In the genomic region with DNA sequence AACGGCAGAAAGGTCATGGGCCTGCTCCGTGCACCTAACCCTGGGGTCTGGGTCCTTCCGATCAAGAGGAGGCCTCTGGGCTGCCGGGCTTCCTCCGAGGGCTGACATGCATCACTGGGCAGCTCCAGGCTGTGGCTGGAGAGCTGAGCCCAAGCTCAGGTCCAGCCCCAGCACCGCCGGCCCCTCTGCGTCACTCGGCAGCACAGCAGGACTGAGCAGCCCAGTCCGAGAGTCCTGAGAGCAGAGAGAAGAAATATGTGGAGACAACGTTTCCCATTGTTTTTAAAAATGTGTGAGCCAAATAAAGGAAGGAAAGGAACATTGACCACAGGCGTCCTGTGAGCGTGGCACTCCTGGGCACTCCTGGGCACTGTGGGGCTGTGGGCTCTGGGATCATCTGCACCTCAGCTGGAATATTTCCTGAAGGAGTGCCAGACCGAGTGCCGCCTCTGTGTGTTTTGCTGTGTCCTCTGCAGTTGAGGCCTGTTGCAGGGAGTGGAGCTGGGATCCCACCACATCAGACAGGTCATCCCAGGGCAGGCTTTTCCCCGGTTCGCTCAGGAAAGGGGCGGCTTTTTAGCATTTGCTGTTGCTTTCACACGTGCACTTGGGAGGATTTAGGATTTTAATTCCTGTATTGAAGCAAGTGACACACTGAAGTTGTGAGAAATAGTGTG, we compare ENCODE assay signal across 1 cellular context.
TF ChIP-seq lines count a peak whose summit lies in the region.

No MANE protein-coding gene starts in this region.

TF ChIP-seq in GM23338, 12 proteins besides CTCF, POLR2A, EP300 and RAD21 (continued from another document):
- TF ChIP-seq, protein P1, sequence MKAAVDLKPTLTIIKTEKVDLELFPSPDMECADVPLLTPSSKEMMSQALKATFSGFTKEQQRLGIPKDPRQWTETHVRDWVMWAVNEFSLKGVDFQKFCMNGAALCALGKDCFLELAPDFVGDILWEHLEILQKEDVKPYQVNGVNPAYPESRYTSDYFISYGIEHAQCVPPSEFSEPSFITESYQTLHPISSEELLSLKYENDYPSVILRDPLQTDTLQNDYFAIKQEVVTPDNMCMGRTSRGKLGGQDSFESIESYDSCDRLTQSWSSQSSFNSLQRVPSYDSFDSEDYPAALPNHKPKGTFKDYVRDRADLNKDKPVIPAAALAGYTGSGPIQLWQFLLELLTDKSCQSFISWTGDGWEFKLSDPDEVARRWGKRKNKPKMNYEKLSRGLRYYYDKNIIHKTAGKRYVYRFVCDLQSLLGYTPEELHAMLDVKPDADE (IDR thresholded peaks at IDR 0.05), result no peak
- TF ChIP-seq ZNF331 (CRISPR knock-in tag; IDR thresholded peaks at IDR 0.05; ENCODE audit: low read depth) (no peak), EZH2phosphoT487 (IDR thresholded peaks at IDR 0.05; ENCODE audit: unreplicated experiment) (no peak), EZH2 (IDR thresholded peaks at IDR 0.05; ENCODE audit: low read depth, unreplicated experiment) (no peak), CREB1 (CRISPR knock-in tag; IDR thresholded peaks at IDR 0.05; ENCODE audit: low read depth) (no peak), NANOG (IDR thresholded peaks at IDR 0.05; ENCODE audit: borderline replicate concordance) (no peak), STAT1 (IDR thresholded peaks at IDR 0.05; ENCODE audit: unreplicated experiment) (no peak), ZNF462 (CRISPR knock-in tag; IDR thresholded peaks at IDR 0.05) (no peak), POLR2AphosphoS5 (IDR thresholded peaks at IDR 0.05; ENCODE audit: low read depth) (no peak)
